14 cellular contexts compared by ENCODE assay signal in the genomic region with DNA sequence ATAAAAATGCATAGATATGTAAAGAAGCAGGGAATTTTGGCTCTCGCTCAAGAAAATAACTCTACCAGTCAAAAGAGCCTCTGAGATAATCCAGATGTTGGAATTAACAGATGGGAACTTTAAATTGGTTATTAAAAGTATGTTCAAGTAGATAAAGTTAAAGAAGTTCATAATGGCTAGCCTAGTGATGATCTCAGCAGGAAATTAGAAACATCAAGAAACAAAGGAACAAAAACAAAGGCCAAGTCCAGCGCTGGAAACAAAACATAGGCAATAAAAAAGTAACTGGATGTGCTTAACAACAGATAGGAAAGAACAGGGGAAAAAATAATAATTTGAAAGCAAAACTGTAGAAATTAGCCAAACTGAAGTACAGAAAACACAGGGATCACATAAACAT. TPM values are rescaled to one million over a fixed set of nuclear protein-coding genes. Genes with fewer than 3 reads are reported as not detected.
"Had no signal": no experiment of that assay in that cellular context is flagged by ENCODE, and none has a peak within 500 bp of the region (broad histone marks: within the 10 kb centered on the region; RNA-seq: fewer than 3 reads in every experiment).

No MANE protein-coding gene starts in this region.

- ATAC-seq: gastroesophageal sphincter; naive thymus-derived CD4-positive, alpha-beta T cell had no signal

- H3K36me3 ChIP-seq: gastroesophageal sphincter, heart right ventricle, right atrium auricular region had no signal

- H3K27me3 ChIP-seq: gastroesophageal sphincter, heart right ventricle, right atrium auricular region had no signal

- H3K4me1 ChIP-seq: gastroesophageal sphincter, heart right ventricle, right atrium auricular region had no signal

- H3K36me3 Mint-ChIP-seq: activated naive CD8-positive, alpha-beta T cell treated with anti-CD3 and anti-CD28 coated beads, Interleukin-2, amount 10 ng/mL, durations not matched to agents 7 days and 5 days; naive thymus-derived CD4-positive, alpha-beta T cell had no signal

- H3K4me3 ChIP-seq: gastroesophageal sphincter, heart right ventricle, right atrium auricular region had no signal

- H3K27me3 Mint-ChIP-seq: activated CD4-positive, alpha-beta T cell treated with anti-CD3 and anti-CD28 coated beads, Interleukin-2, amount 10 ng/mL, durations not matched to agents 24 days and 14 days; activated naive CD8-positive, alpha-beta T cell treated with anti-CD3 and anti-CD28 coated beads, Interleukin-2, amount 10 ng/mL, durations not matched to agents 7 days and 5 days; naive thymus-derived CD4-positive, alpha-beta T cell had no signal

- DNase-seq: activated CD4-positive, alpha-beta T cell treated with anti-CD3 and anti-CD28 coated beads, Interleukin-2, amount 10 ng/mL, durations not matched to agents 24 days and 14 days; activated CD4-positive, CD25-positive, alpha-beta regulatory T cell; activated naive CD8-positive, alpha-beta T cell treated with anti-CD3 and anti-CD28 coated beads, Interleukin-2, amount 10 ng/mL, durations not matched to agents 7 days and 5 days; aorta; heart right ventricle; left cardiac atrium; naive thymus-derived CD4-positive, alpha-beta T cell; stimulated activated CD4-positive, alpha-beta T cell treated with anti-CD3 and anti-CD28 coated beads, Interleukin-4, amount 100 ng/mL, for 24 hours; stimulated activated naive CD4-positive, alpha-beta T cell; SW 1271 had no signal

- H3K4me3 Mint-ChIP-seq: activated CD4-positive, alpha-beta T cell treated with anti-CD3 and anti-CD28 coated beads, Interleukin-2, amount 10 ng/mL, durations not matched to agents 24 days and 14 days; activated naive CD8-positive, alpha-beta T cell treated with anti-CD3 and anti-CD28 coated beads, Interleukin-2, amount 10 ng/mL, durations not matched to agents 7 days and 5 days; naive thymus-derived CD4-positive, alpha-beta T cell had no signal

- H3K9me3 ChIP-seq: gastroesophageal sphincter had no signal

- H3K4me1 Mint-ChIP-seq: activated CD4-positive, alpha-beta T cell treated with anti-CD3 and anti-CD28 coated beads, Interleukin-2, amount 10 ng/mL, durations not matched to agents 24 days and 14 days; activated naive CD8-positive, alpha-beta T cell treated with anti-CD3 and anti-CD28 coated beads, Interleukin-2, amount 10 ng/mL, durations not matched to agents 7 days and 5 days; naive thymus-derived CD4-positive, alpha-beta T cell had no signal

- H3K27ac Mint-ChIP-seq: activated CD4-positive, alpha-beta T cell treated with anti-CD3 and anti-CD28 coated beads, Interleukin-2, amount 10 ng/mL, durations not matched to agents 24 days and 14 days; activated naive CD8-positive, alpha-beta T cell treated with anti-CD3 and anti-CD28 coated beads, Interleukin-2, amount 10 ng/mL, durations not matched to agents 7 days and 5 days; naive thymus-derived CD4-positive, alpha-beta T cell had no signal

- H3K27ac ChIP-seq: gastroesophageal sphincter, right atrium auricular region had no signal

RNA-seq across cellular contexts. Expression of a gene that starts 23.1 kb away (rescaled TPM):
- total RNA-seq: activated CD4-positive, alpha-beta T cell treated with anti-CD3 and anti-CD28 coated beads, Interleukin-2, amount 10 ng/mL, durations not matched to agents 24 days and 14 days; activated naive CD8-positive, alpha-beta T cell treated with anti-CD3 and anti-CD28 coated beads, Interleukin-2, amount 10 ng/mL, durations not matched to agents 7 days and 5 days; heart right ventricle; left cardiac atrium; mononuclear cell; naive thymus-derived CD4-positive, alpha-beta T cell; right atrium auricular region; T-helper 2 cell treated with Interferon-gamma antibody and Interleukin-4, amounts not matched to agents 100 ng/mL and 5 ng/mL, for 36 hours had no signal
- polyA plus RNA-seq: heart right ventricle; naive thymus-derived CD4-positive, alpha-beta T cell had no signal
